In genomic region chr7:135910393-135911036, GRCh38 we compare ENCODE assay signal across 19 cellular contexts.
"Had no signal": no experiment of that assay in that cellular context is flagged by ENCODE, and none has a peak within 500 bp of the region (broad histone marks: within the 10 kb centered on the region; RNA-seq: fewer than 3 reads in every experiment).

No MANE protein-coding gene starts in this region.

- H3K27ac ChIP-seq: lower lobe of right lung, tibial nerve had no signal

- H3K27ac Mint-ChIP-seq: natural killer cell treated with Interleukin-12 subunit alpha and Interleukin-12 subunit beta and Interleukin-15 and Interleukin-18, amount 100 ng/mL, for 72 hours had no signal

- H3K36me3 ChIP-seq: lower lobe of right lung, tibial nerve had no signal

- H3K9me3 ChIP-seq: lower lobe of right lung, tibial nerve had no signal

- H3K9me3 Mint-ChIP-seq: natural killer cell treated with Interleukin-12 subunit alpha and Interleukin-12 subunit beta and Interleukin-15 and Interleukin-18, amount 100 ng/mL, for 72 hours had no signal

- H3K4me3 Mint-ChIP-seq: natural killer cell treated with Interleukin-12 subunit alpha and Interleukin-12 subunit beta and Interleukin-15 and Interleukin-18, amount 100 ng/mL, for 72 hours had no signal

- H3K4me3 ChIP-seq: lower lobe of right lung, tibial nerve had no signal

- H3K27me3 ChIP-seq: tibial nerve had no signal

- H3K4me1 ChIP-seq: lower lobe of right lung, tibial nerve had no signal

- ATAC-seq: activated CD4-positive, CD25-positive, alpha-beta regulatory T cell treated with anti-CD3 and anti-CD28 coated beads, Interleukin-2, amount 50 U/mL, for 24 hours; left colon; lower lobe of right lung; natural killer cell treated with Interleukin-12 subunit alpha and Interleukin-12 subunit beta and Interleukin-15 and Interleukin-18, amount 100 ng/mL, for 72 hours; stimulated activated naive CD8-positive, alpha-beta T cell treated with anti-CD3 and anti-CD28 coated beads, Interleukin-15, Interleukin-2, amounts not matched to agents 100 U/mL and 50 U/mL, for 24 hours had no signal

- DNase-seq: activated CD4-positive, alpha-beta T cell treated with anti-CD3 and anti-CD28 coated beads, Interleukin-2, amount 50 U/mL, for 1 hour; activated CD8-positive, alpha-beta memory T cell treated with anti-CD3 and anti-CD28 coated beads for 24 hours; activated CD8-positive, alpha-beta memory T cell treated with anti-CD3 and anti-CD28 coated beads, Interleukin-2, amount 50 U/mL, for 48 hours; activated effector memory CD4-positive, alpha-beta T cell treated with anti-CD3 and anti-CD28 coated beads, Interleukin-2, amount 50 U/mL, for 16 hours; activated naive CD4-positive, alpha-beta T cell treated with anti-CD3 and anti-CD28 coated beads, Interleukin-2, amount 50 U/mL, for 16 hours; activated T-cell treated with anti-CD3 and anti-CD28 coated beads, Interleukin-2, amount 50 U/mL, for 48 hours; aorta; cortex of kidney; erythroblast; foreskin melanocyte; islet precursor cell; lower lobe of right lung; retina; stimulated activated CD4-positive, alpha-beta T cell treated with anti-CD3 and anti-CD28 coated beads, Interleukin-2, amount 100 ng/mL, for 24 hours; stimulated activated naive CD8-positive, alpha-beta T cell treated with anti-CD3 and anti-CD28 coated beads, Interleukin-15, Interleukin-2, amounts not matched to agents 100 U/mL and 50 U/mL, for 24 hours had no signal

- H3K36me3 Mint-ChIP-seq: natural killer cell treated with Interleukin-12 subunit alpha and Interleukin-12 subunit beta and Interleukin-15 and Interleukin-18, amount 100 ng/mL, for 72 hours had no signal
